ENCODE assay signal across 19 cellular contexts in the genomic region with DNA sequence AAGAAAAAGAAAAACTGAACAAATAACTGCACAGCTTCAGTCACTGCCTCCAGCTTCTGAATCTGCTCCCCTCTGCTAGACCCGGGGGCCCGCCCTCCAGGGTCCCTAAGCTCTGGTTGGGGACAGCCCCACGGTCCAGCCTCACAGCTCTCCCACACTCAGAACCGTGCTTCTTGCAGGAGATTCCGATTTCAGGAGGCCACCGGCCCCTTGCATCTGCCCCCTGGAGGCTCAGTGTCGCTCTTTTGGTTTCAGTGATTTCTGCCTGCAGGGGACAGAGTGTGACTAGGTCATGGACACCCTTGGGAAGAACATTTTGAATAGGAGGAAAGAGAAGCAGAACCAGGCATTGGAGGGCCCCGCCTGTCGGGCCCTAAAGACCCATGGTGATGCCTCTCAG. TPM values are rescaled to one million over a fixed set of nuclear protein-coding genes. Genes with fewer than 3 reads are reported as not detected.
DNase-seq lines count a peak whose midpoint lies in the region; ATAC-seq, FAIRE-seq and TF ChIP-seq lines count a peak whose summit lies in the region.
"Had no signal": no experiment of that assay in that cellular context is flagged by ENCODE, and none has a peak within 500 bp of the region (broad histone marks: within the 10 kb centered on the region; RNA-seq: fewer than 3 reads in every experiment).

No MANE protein-coding gene starts in this region.

- peaks cover 73% of the 10 kb centered on the region for H3K4me1 ChIP-seq in HepG2 (ENCODE audit: insufficient read depth, low read length)
- peaks cover 0 to 24% (median 5%) of the 10 kb centered on the region in 4 donors for H3K4me1 ChIP-seq in right lobe of liver
- H3K4me1 ChIP-seq in endodermal cell (ENCODE audit: control insufficient read depth, insufficient read depth, low read length): peaks cover 10% of the 10 kb centered on the region
- H3K4me1 ChIP-seq: sigmoid colon had no signal

- H3K4me3 ChIP-seq in HepG2 (replicated peaks in 1 of 3; ENCODE audit: insufficient read depth in 1 of 3, low read depth in 2 of 3, low read length in 3 of 3) (peak overlapping the region in 2 of 3 experiments; percentile 23 to 42; a peak in 3 of 6 replicates), right lobe of liver (no peak overlapping the region), NB4 (ENCODE audit: low read depth, low read length) (no peak overlapping the region), endodermal cell (ENCODE audit: low read length) (no peak overlapping the region)
- H3K4me3 ChIP-seq: left ventricle myocardium inferior, sigmoid colon had no signal

- no peak for TF ChIP-seq POLR2A in HepG2 (IDR thresholded peaks at IDR 0.05; ENCODE audit: insufficient read depth in 1 of 2, low read depth in 2 of 2, low read length in 2 of 2)
- no peak for TF ChIP-seq POLR2A in right lobe of liver (IDR thresholded peaks at IDR 0.05)
- no peak for TF ChIP-seq POLR2A in NB4 (IDR thresholded peaks at IDR 0.05; ENCODE audit: extremely low read depth, insufficient read length)

- H3K4me2 ChIP-seq in HepG2 (ENCODE audit: low read depth, low read length): peak overlapping the region; percentile 65

- TF ChIP-seq EP300 in HepG2 (IDR thresholded peaks at IDR 0.05; ENCODE audit: low read depth in 2 of 2, low read length in 2 of 2) (no peak), HepG2 (CRISPR knock-in tag; IDR thresholded peaks at IDR 0.05; ENCODE audit: borderline replicate concordance) (no peak)

- POLR2A ChIA-PET in HepG2 (lab: Yijun Ruan, JAX): interaction anchor here (1.0 kb wide), 1 partner anchor 24 kb away, joined by 3 read pairs; no protein-coding TSS in a partner anchor

- in situ Hi-C loops in HepG2 (cut with HindIII; ENCODE audit: extremely low pct_ligation_motif_present, low pct_unique_long_range_greater_than_20kb): no loop called here

- H3K79me2 ChIP-seq in HepG2 (ENCODE audit: insufficient read depth, low read length): no peaks in the 10 kb centered on the region

- WGBS in HepG2 (ENCODE audit: low lambda C conversion rate): 1% methylated on average over 9 of the region's 9 CpGs
- WGBS in right lobe of liver (ENCODE audit: insufficient coverage, low coverage, low lambda C conversion rate, missing lambda C conversion rate): 77% methylated on average over 3 of the region's 9 CpGs
- WGBS in endodermal cell (ENCODE audit: insufficient coverage in 1 of 2, insufficient read length in 1 of 2), 2 experiments: 77 to 81% methylated on average over 8 to 9 of the region's 9 CpGs

- H3K27me3 Mint-ChIP-seq in endodermal cell (ENCODE audit: insufficient read depth): no peaks in the 10 kb centered on the region

- H3K9me3 ChIP-seq in HepG2 (ENCODE audit: low read length) (no peaks in the 10 kb centered on the region), right lobe of liver (no peaks in the 10 kb centered on the region), endodermal cell (ENCODE audit: control insufficient read depth, low read length) (no peaks in the 10 kb centered on the region)
- H3K9me3 ChIP-seq: left ventricle myocardium inferior, sigmoid colon had no signal

- peaks cover 7 to 26% of the 10 kb centered on the region in 2 experiments for H3K27me3 ChIP-seq in HepG2 (ENCODE audit: control insufficient read depth in 1 of 2, insufficient read depth in 2 of 2, low read length in 2 of 2)
- no peaks in the 10 kb centered on the region for H3K27me3 ChIP-seq in right lobe of liver
- H3K27me3 ChIP-seq in endodermal cell (ENCODE audit: control insufficient read depth, insufficient read depth, low read length, poor library complexity, severe bottlenecking): no peaks in the 10 kb centered on the region
- H3K27me3 ChIP-seq: sigmoid colon had no signal

- H3K36me3 ChIP-seq in HepG2 (replicated peaks in 1 of 2; ENCODE audit: control insufficient read depth in 1 of 2, insufficient read depth in 2 of 2, low read length in 2 of 2): no peaks in the 10 kb centered on the region
- H3K36me3 ChIP-seq in right lobe of liver: no peaks in the 10 kb centered on the region
- no peaks in the 10 kb centered on the region for H3K36me3 ChIP-seq in endodermal cell (ENCODE audit: control insufficient read depth, insufficient read depth, low read length)
- H3K36me3 ChIP-seq: left ventricle myocardium inferior, sigmoid colon had no signal

- DNase-seq in HepG2 (ENCODE audit: low spot score) (no peak), right lobe of liver (no peak), NB4 (ENCODE audit: low read depth) (peak; percentile 60), endodermal cell (peak; percentile 85), HCEC 1CT (no peak), NCI-H2081 (lab: John Stamatoyannopoulos, UW) (no peak)
- DNase-seq: activated CD4-positive, alpha-beta T cell treated with anti-CD3 and anti-CD28 coated beads, Interleukin-2, amount 50 U/mL, for 1 hour; activated naive CD4-positive, alpha-beta T cell treated with anti-CD3 and anti-CD28 coated beads, Interleukin-2, amount 10 ng/mL, durations not matched to agents 7 days and 5 days; erythroblast; GDM1; left ventricle myocardium inferior; NCI-H187 treated with DMSO at 0.1 percent for 48 hours; NCI-H510A treated with DMSO at 0.1 percent for 48 hours; nucleus accumbens; sigmoid colon; stimulated activated CD4-positive, alpha-beta T cell treated with anti-CD3 and anti-CD28 coated beads, Interleukin-1b, Interleukin-23, amount 100 ng/mL, for 48 hours had no signal

- no peak overlapping the region for H3K9ac ChIP-seq in HepG2 (ENCODE audit: insufficient read depth, low read depth, low read length)
- no peak overlapping the region for H3K9ac ChIP-seq in endodermal cell (ENCODE audit: extremely low read depth, low read length, poor library complexity, severe bottlenecking)

- no peak overlapping the region for H2AFZ ChIP-seq in HepG2 (ENCODE audit: low read length)

- TF ChIP-seq CTCF in HepG2 (CRISPR knock-in tag; IDR thresholded peaks at IDR 0.05) (peak; percentile 43), right lobe of liver (IDR thresholded peaks at IDR 0.05) (no peak), NB4 (IDR thresholded peaks at IDR 0.05; ENCODE audit: low read depth, low read length) (peak; percentile 32), endodermal cell (conservative IDR thresholded peaks at IDR 0.05) (peak; percentile 74)

- no peaks in the 10 kb centered on the region for H3K36me3 Mint-ChIP-seq in endodermal cell (ENCODE audit: low read depth)
- H3K36me3 Mint-ChIP-seq: activated naive CD4-positive, alpha-beta T cell treated with anti-CD3 and anti-CD28 coated beads, Interleukin-2, amount 10 ng/mL, durations not matched to agents 7 days and 5 days had no signal

- H3K27ac Mint-ChIP-seq in endodermal cell: no peak overlapping the region
- H3K27ac Mint-ChIP-seq: activated naive CD4-positive, alpha-beta T cell treated with anti-CD3 and anti-CD28 coated beads, Interleukin-2, amount 10 ng/mL, durations not matched to agents 7 days and 5 days had no signal

- ATAC-seq in HepG2 (peak; percentile 61), right lobe of liver (no peak), HG03095 (IDR thresholded peaks at IDR 0.05; ENCODE audit: unreplicated experiment) (no peak), HG03565 (IDR thresholded peaks at IDR 0.05; ENCODE audit: unreplicated experiment) (no peak)

- H3K4me1 Mint-ChIP-seq in endodermal cell: peaks cover 29% of the 10 kb centered on the region

- H4K20me1 ChIP-seq in HepG2 (ENCODE audit: insufficient read depth, low read length): peaks cover 4% of the 10 kb centered on the region; the same call in 1 of the 2 replicates

- BruUV-seq in HepG2 (replicated peaks; lab: Mats Ljungman, UMichigan): no TSS peak

- H3K9me3 Mint-ChIP-seq in endodermal cell: no peaks in the 10 kb centered on the region
- H3K9me3 Mint-ChIP-seq: activated naive CD4-positive, alpha-beta T cell treated with anti-CD3 and anti-CD28 coated beads, Interleukin-2, amount 10 ng/mL, durations not matched to agents 7 days and 5 days had no signal

- no peak overlapping the region for H3K4me3 Mint-ChIP-seq in endodermal cell
- H3K4me3 Mint-ChIP-seq: activated naive CD4-positive, alpha-beta T cell treated with anti-CD3 and anti-CD28 coated beads, Interleukin-2, amount 10 ng/mL, durations not matched to agents 7 days and 5 days had no signal

- FAIRE-seq in HepG2 (lab: Jason Lieb, UNC): no peak
- FAIRE-seq: urothelium cell line had no signal

- intact Hi-C loops in HepG2 (cut with micrococcal nuclease; ENCODE audit: unreplicated experiment): no loop called here
- intact Hi-C loops in right lobe of liver (cut with DNase I): no loop called here

- CTCF ChIA-PET in HepG2 (lab: Yijun Ruan, JAX; ENCODE audit: low intra/inter-chr PET ratio, low total read pairs): interaction anchor here (0.9 to 1.6 kb wide), 3 partner anchors 9 to 96 kb away, joined by 3 to 6 read pairs (median 3); no protein-coding TSS in a partner anchor

- H3K27ac ChIP-seq in HepG2 (ENCODE audit: extremely low read length, insufficient read depth, low read length) (no peak overlapping the region), right lobe of liver (no peak overlapping the region), endodermal cell (ENCODE audit: low read depth, low read length) (no peak overlapping the region)
- H3K27ac ChIP-seq: left ventricle myocardium inferior, sigmoid colon had no signal

- TF ChIP-seq RAD21 in HepG2 (CRISPR knock-in tag; IDR thresholded peaks at IDR 0.05): 0 out of 2 replicates have a peak, but pooled peaks have one; percentile 12

RNA-seq across cellular contexts. Expression of a gene that starts 23.1 kb away (rescaled TPM):
- total RNA-seq in HepG2 (2016; rRNA removed; fragmentation: Illumina TruSeq; extraction: Trizol) (2,143 and 2,814 TPM in 2 replicates), right lobe of liver (100 to 1,000 TPM; 311 to 560 (median 447) TPM), endodermal cell (1,000 to 10,000 TPM; 2,923 to 3,877 TPM)
- total RNA-seq in HepG2 (2016; cell fraction: cytosol; rRNA removed; fragmentation: Illumina TruSeq; extraction: Trizol; ENCODE audit: low read depth): 3,026 and 3,837 TPM in 2 replicates
- 2,366 and 2,701 TPM in 2 replicates for total RNA-seq in HepG2 (2016; cell fraction: insoluble cytoplasmic fraction; rRNA removed; fragmentation: Illumina TruSeq; extraction: Trizol)
- 5,197 and 5,735 TPM in 2 replicates for total RNA-seq in HepG2 (2016; cell fraction: membrane; rRNA removed; fragmentation: Illumina TruSeq; extraction: Trizol)
- 799 and 826 TPM in 2 replicates for total RNA-seq in HepG2 (2016; cell fraction: nucleus; rRNA removed; fragmentation: Illumina TruSeq; extraction: Trizol)
- 3,295 and 3,616 TPM in 2 replicates for polyA plus RNA-seq in HepG2 (2011; rRNA removed)
- polyA plus RNA-seq in HepG2 (2011; cell fraction: cytosol; rRNA removed): 3,790 and 3,975 TPM in 2 replicates
- polyA plus RNA-seq in HepG2 (2011; cell fraction: nucleus; rRNA removed): 1,120 and 1,329 TPM in 2 replicates
- 4,677 and 5,383 TPM in 2 replicates for polyA plus RNA-seq in HepG2 (2012)
- 4,653 and 5,328 TPM in 2 replicates for polyA plus RNA-seq in HepG2 (2016; cell fraction: cytosol; fragmentation: Illumina TruSeq; extraction: Trizol; ENCODE audit: low read depth)
- polyA plus RNA-seq in HepG2 (2016; cell fraction: insoluble cytoplasmic fraction; fragmentation: Illumina TruSeq; extraction: Trizol; ENCODE audit: low read depth): 3,740 and 3,849 TPM in 2 replicates
- polyA plus RNA-seq in HepG2 (2016; cell fraction: membrane; fragmentation: Illumina TruSeq; extraction: Trizol; ENCODE audit: low read depth): 7,247 and 7,550 TPM in 2 replicates
- polyA plus RNA-seq in HepG2 (2016; cell fraction: nucleus; fragmentation: Illumina TruSeq; extraction: Trizol; ENCODE audit: insufficient read depth, low read depth): 2,020 and 2,028 TPM in 2 replicates
- polyA minus RNA-seq in HepG2 (2011; rRNA and poly(A)+ RNA removed; ENCODE audit: low replicate concordance): 1,170 and 2,337 TPM in 2 replicates
- polyA minus RNA-seq in HepG2 (2011; cell fraction: cytosol; rRNA and poly(A)+ RNA removed): 547 and 597 TPM in 2 replicates
- polyA minus RNA-seq in HepG2 (2011; cell fraction: nucleus; rRNA and poly(A)+ RNA removed): 281 and 352 TPM in 2 replicates
- 3,185 TPM for polyA plus RNA-seq in endodermal cell (2013, experiment 1 of 2)
- polyA plus RNA-seq in endodermal cell (2013, experiment 2 of 2): 3,073 TPM

RNA-seq across cellular contexts. Expression of a gene that starts 24.7 kb away (rescaled TPM):
- total RNA-seq in HepG2 (2016; rRNA removed; fragmentation: Illumina TruSeq; extraction: Trizol) (22.5 and 25.2 TPM in 2 replicates), right lobe of liver (10 to 100 TPM in 5 of 6 experiments, 1 to 10 TPM in 1; 8.6 to 26.4 (median 24.5) TPM), endodermal cell (100 to 1,000 TPM in 1 of 2 donors, 10 to 100 TPM in 1; 41.7 to 128 TPM)
- total RNA-seq in HepG2 (2016; cell fraction: cytosol; rRNA removed; fragmentation: Illumina TruSeq; extraction: Trizol; ENCODE audit: low read depth): 15.2 and 19.6 TPM in 2 replicates
- total RNA-seq in HepG2 (2016; cell fraction: insoluble cytoplasmic fraction; rRNA removed; fragmentation: Illumina TruSeq; extraction: Trizol): 21.7 and 25.0 TPM in 2 replicates
- 20.4 and 20.9 TPM in 2 replicates for total RNA-seq in HepG2 (2016; cell fraction: membrane; rRNA removed; fragmentation: Illumina TruSeq; extraction: Trizol)
- total RNA-seq in HepG2 (2016; cell fraction: nucleus; rRNA removed; fragmentation: Illumina TruSeq; extraction: Trizol): 15.7 and 24.9 TPM in 2 replicates
- 35.7 and 35.9 TPM in 2 replicates for polyA plus RNA-seq in HepG2 (2011; rRNA removed)
- polyA plus RNA-seq in HepG2 (2011; cell fraction: cytosol; rRNA removed): 33.5 and 41.0 TPM in 2 replicates
- polyA plus RNA-seq in HepG2 (2011; cell fraction: nucleus; rRNA removed): 50.3 and 56.4 TPM in 2 replicates
- polyA plus RNA-seq in HepG2 (2012): 25.7 and 29.8 TPM in 2 replicates
- polyA plus RNA-seq in HepG2 (2016; cell fraction: cytosol; fragmentation: Illumina TruSeq; extraction: Trizol; ENCODE audit: low read depth): 19.3 and 20.1 TPM in 2 replicates
- 33.2 and 40.0 TPM in 2 replicates for polyA plus RNA-seq in HepG2 (2016; cell fraction: insoluble cytoplasmic fraction; fragmentation: Illumina TruSeq; extraction: Trizol; ENCODE audit: low read depth)
- polyA plus RNA-seq in HepG2 (2016; cell fraction: membrane; fragmentation: Illumina TruSeq; extraction: Trizol; ENCODE audit: low read depth): 23.0 and 27.7 TPM in 2 replicates
- 26.7 and 32.1 TPM in 2 replicates for polyA plus RNA-seq in HepG2 (2016; cell fraction: nucleus; fragmentation: Illumina TruSeq; extraction: Trizol; ENCODE audit: insufficient read depth, low read depth)
- 48.7 and 175 TPM in 2 replicates for polyA minus RNA-seq in HepG2 (2011; rRNA and poly(A)+ RNA removed; ENCODE audit: low replicate concordance)
- 37.4 and 40.0 TPM in 2 replicates for polyA minus RNA-seq in HepG2 (2011; cell fraction: cytosol; rRNA and poly(A)+ RNA removed)
- 68.6 and 72.2 TPM in 2 replicates for polyA minus RNA-seq in HepG2 (2011; cell fraction: nucleus; rRNA and poly(A)+ RNA removed)
- polyA plus RNA-seq in endodermal cell (2013, experiment 1 of 2): 19.7 TPM
- 23.1 TPM for polyA plus RNA-seq in endodermal cell (2013, experiment 2 of 2)

RNA-seq across cellular contexts. Expression of a gene that starts 56.8 kb away (rescaled TPM):
- not detected in 2 replicates for total RNA-seq in HepG2 (2016; rRNA removed; fragmentation: Illumina TruSeq; extraction: Trizol)
- total RNA-seq in HepG2 (2016; cell fraction: cytosol; rRNA removed; fragmentation: Illumina TruSeq; extraction: Trizol; ENCODE audit: low read depth): not detected in 2 replicates
- not detected in 2 replicates for total RNA-seq in HepG2 (2016; cell fraction: insoluble cytoplasmic fraction; rRNA removed; fragmentation: Illumina TruSeq; extraction: Trizol)
- total RNA-seq in HepG2 (2016; cell fraction: membrane; rRNA removed; fragmentation: Illumina TruSeq; extraction: Trizol): not detected in 2 replicates
- total RNA-seq in HepG2 (2016; cell fraction: nucleus; rRNA removed; fragmentation: Illumina TruSeq; extraction: Trizol): not detected in 2 replicates
- not detected in 2 replicates for polyA plus RNA-seq in HepG2 (2011; rRNA removed)
- 0.03 TPM in 1 of 2 replicates, not detected in the other for polyA plus RNA-seq in HepG2 (2011; cell fraction: cytosol; rRNA removed)
- 0.10 and 0.14 TPM in 2 replicates for polyA plus RNA-seq in HepG2 (2011; cell fraction: nucleus; rRNA removed)
- polyA plus RNA-seq in HepG2 (2012): 0.12 TPM in 1 of 2 replicates, not detected in the other
- polyA plus RNA-seq in HepG2 (2016; cell fraction: cytosol; fragmentation: Illumina TruSeq; extraction: Trizol; ENCODE audit: low read depth): not detected in 2 replicates
- not detected in 2 replicates for polyA plus RNA-seq in HepG2 (2016; cell fraction: insoluble cytoplasmic fraction; fragmentation: Illumina TruSeq; extraction: Trizol; ENCODE audit: low read depth)
- polyA plus RNA-seq in HepG2 (2016; cell fraction: membrane; fragmentation: Illumina TruSeq; extraction: Trizol; ENCODE audit: low read depth): not detected in 2 replicates
- polyA plus RNA-seq in HepG2 (2016; cell fraction: nucleus; fragmentation: Illumina TruSeq; extraction: Trizol; ENCODE audit: insufficient read depth, low read depth): 1.3 TPM in 1 of 2 replicates, not detected in the other
- 9.7 TPM in 1 of 2 replicates, not detected in the other for polyA minus RNA-seq in HepG2 (2011; rRNA and poly(A)+ RNA removed; ENCODE audit: low replicate concordance)
- 0.70 TPM in 1 of 2 replicates, not detected in the other for polyA minus RNA-seq in HepG2 (2011; cell fraction: cytosol; rRNA and poly(A)+ RNA removed)
- polyA minus RNA-seq in HepG2 (2011; cell fraction: nucleus; rRNA and poly(A)+ RNA removed): 0.64 TPM in 1 of 2 replicates, not detected in the other
- under 1 TPM in 1 of 6 experiments, not detected in 5; 0.09 TPM for total RNA-seq in right lobe of liver
- total RNA-seq in endodermal cell: under 1 TPM in 1 of 2 donors, not detected in 1; 0.48 TPM
- 17.5 TPM for polyA plus RNA-seq in endodermal cell (2013, experiment 1 of 2)
- polyA plus RNA-seq in endodermal cell (2013, experiment 2 of 2): 13.2 TPM

Comparison
In these comparisons a context has a peak if more than half of its experiments do, and no peak if none do; other contexts are left out.
1. H3K4me3 ChIP-seq: peak in HepG2 (2 of 3); none in right lobe of liver (0 of 3), NB4 (single experiment) and endodermal cell (single experiment).
2. CTCF ChIP-seq: peak in HepG2 (single experiment), NB4 (single experiment) and endodermal cell (single experiment); none in right lobe of liver (0 of 4).
3. DNase-seq: peak in NB4 (single experiment) and endodermal cell (single experiment); none in HepG2 (single experiment), right lobe of liver (0 of 3), HCEC 1CT (single experiment) and NCI-H2081 (0 of 2).